ENCODE assay signal across 1 cellular context in the genomic region with DNA sequence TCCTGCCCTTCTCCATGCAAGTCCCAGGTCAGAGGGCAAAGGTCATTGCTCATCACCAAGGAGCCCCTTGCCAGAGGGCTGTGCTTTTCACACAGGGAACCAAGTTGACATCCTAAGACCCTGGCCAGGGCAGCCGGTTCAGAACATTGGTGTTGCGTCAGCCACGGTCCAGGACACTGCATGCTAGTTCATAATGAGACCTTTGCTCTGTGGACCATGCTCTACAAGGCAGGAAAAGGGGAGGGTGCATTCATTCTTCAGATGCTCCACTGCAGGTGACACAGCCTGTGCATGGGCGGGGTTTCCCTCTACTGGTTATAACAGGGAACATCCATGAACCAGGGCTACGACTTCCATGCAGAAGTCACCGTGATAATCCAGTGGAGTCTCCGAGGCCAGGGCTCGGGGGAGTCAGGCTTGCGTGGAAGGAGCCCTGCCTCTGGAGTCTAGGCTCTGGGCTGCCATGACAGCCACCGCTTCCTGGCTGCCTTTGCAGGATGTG.
TF ChIP-seq lines count a peak whose summit lies in the region.

No MANE protein-coding gene starts in this region.

TF ChIP-seq in HCT116, 20 proteins besides CTCF, POLR2A, EP300 and RAD21 (continued from another document):
- TF ChIP-seq ZBTB33 (IDR thresholded peaks at IDR 0.05; ENCODE audit: extremely low read depth, insufficient replicate concordance, low read length) (no peak), SP1 (IDR thresholded peaks at IDR 0.05; ENCODE audit: low read depth) (no peak), ZNF274 (IDR thresholded peaks at IDR 0.05; ENCODE audit: low read depth, low read length) (no peak), ELF1 (IDR thresholded peaks at IDR 0.05; ENCODE audit: borderline replicate concordance, low read depth) (no peak), POLR2AphosphoS5 (IDR thresholded peaks at IDR 0.05; ENCODE audit: low read depth, low read length) (no peak), EZH2phosphoT487 (IDR thresholded peaks at IDR 0.05; ENCODE audit: borderline replicate concordance) (no peak)
